In the genomic region with DNA sequence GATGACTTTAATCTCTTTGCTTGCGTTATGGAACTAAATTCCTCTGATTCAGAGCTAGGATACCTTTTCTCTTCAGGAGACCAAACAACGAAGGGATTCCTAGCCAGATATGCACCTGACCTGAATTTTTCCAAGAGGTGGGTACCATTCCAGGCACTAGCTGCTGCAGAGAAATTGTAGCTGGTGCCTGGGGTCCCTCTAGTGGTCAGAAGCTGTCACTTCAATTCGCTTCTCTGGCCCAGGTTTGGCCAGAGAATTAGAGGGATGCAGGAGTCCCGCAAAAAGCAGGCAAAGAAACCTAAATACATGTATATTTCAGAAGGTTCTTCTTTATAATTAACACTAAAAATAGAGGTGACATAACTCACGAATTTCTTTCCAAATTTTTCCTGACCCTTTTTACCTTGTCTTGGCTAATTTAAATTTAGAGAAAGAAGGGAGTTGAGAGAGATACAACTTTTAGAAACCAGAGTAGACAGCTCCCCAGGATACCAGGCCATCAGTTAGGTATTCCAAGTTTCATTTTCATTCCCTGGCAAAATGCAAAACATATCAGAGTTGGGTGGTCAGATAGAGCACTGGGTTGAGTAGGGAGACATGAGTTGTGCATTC, we compare ENCODE assay signal across 8 cellular contexts. TPM values are rescaled to one million over a fixed set of nuclear protein-coding genes. Genes with fewer than 3 reads are reported as not detected.
A peak's percentile ranks its signal among the peaks of the same experiment; 100 is the strongest.
DNase-seq lines count a peak whose midpoint lies in the region; ATAC-seq and TF ChIP-seq lines count a peak whose summit lies in the region.

No MANE protein-coding gene starts in this region.

- no peaks in the 10 kb centered on the region for H3K27me3 ChIP-seq in AG04450 (ENCODE audit: control insufficient read depth, insufficient read depth, low read length)
- peaks cover 2% of the 10 kb centered on the region; the same call in 1 of the 2 replicates for H3K27me3 ChIP-seq in IMR-90 (ENCODE audit: control insufficient read depth, insufficient read depth, low read length)
- peaks cover 15 to 66% of the 10 kb centered on the region in 2 experiments for H3K27me3 ChIP-seq in mesenchymal stem cell (ENCODE audit: control insufficient read depth in 1 of 2, insufficient read depth in 1 of 2, low read length in 2 of 2)
- peaks cover 0 to 10% of the 10 kb centered on the region in 2 donors for H3K27me3 ChIP-seq in tibial nerve

- H3K4me1 ChIP-seq in IMR-90 (ENCODE audit: control insufficient read depth, insufficient read depth, low read length) (no peaks in the 10 kb centered on the region), mesenchymal stem cell (ENCODE audit: control insufficient read depth, insufficient read depth, low read depth, low read length) (no peaks in the 10 kb centered on the region), tibial nerve (peaks cover 0 to 6% (median 0%) of the 10 kb centered on the region in 4 donors)

- no peak overlapping the region for H4K5ac ChIP-seq in IMR-90 (ENCODE audit: low read depth, low read length)

- H2BK5ac ChIP-seq in IMR-90 (ENCODE audit: low read depth, low read length, poor library complexity, severe bottlenecking) (no peak overlapping the region), mesenchymal stem cell (ENCODE audit: low read depth, low read length, poor library complexity, severe bottlenecking) (no peak overlapping the region)

- H2BK15ac ChIP-seq in IMR-90 (ENCODE audit: low read depth, low read length) (no peak overlapping the region), mesenchymal stem cell (ENCODE audit: low read depth, poor library complexity, severe bottlenecking) (no peak overlapping the region)

- no CpG with 5 or more reads among the region's 5 CpGs for WGBS in IMR-90 (ENCODE audit: extremely low coverage in 2 of 2, insufficient read length in 1 of 2), 2 experiments
- 5% methylated on average over 2 of the region's 5 CpGs for WGBS in mesenchymal stem cell
- 2 to 6% methylated on average over 5 of the region's 5 CpGs for WGBS in tibial nerve, 2 donors

- H3K9ac ChIP-seq in IMR-90 (ENCODE audit: low read depth, low read length): no peak overlapping the region
- H3K9ac ChIP-seq in mesenchymal stem cell (ENCODE audit: low read length): no peak overlapping the region

- H3K4ac ChIP-seq in IMR-90 (ENCODE audit: low read depth, low read length) (no peak overlapping the region), mesenchymal stem cell (ENCODE audit: low read depth in 1 of 2, low read length in 2 of 2) (no peak overlapping the region)

- no peak overlapping the region for H2BK120ac ChIP-seq in IMR-90 (ENCODE audit: low read depth, low read length)
- no peak overlapping the region for H2BK120ac ChIP-seq in mesenchymal stem cell (ENCODE audit: low read depth, low read length)

- H2BK20ac ChIP-seq in IMR-90 (ENCODE audit: low read depth, low read length): no peak overlapping the region

- H4K91ac ChIP-seq in IMR-90 (ENCODE audit: insufficient read depth, low read depth, low read length): no peak overlapping the region
- H4K91ac ChIP-seq in mesenchymal stem cell (ENCODE audit: low read length): no peak overlapping the region

- intact Hi-C loops in IMR-90 (cut with micrococcal nuclease): loop anchor here (1.0 to 10.0 kb wide), 5 partner anchors 53 to 801 kb away; no protein-coding TSS in a partner anchor

- no peaks in the 10 kb centered on the region for H3K79me1 ChIP-seq in IMR-90 (ENCODE audit: low read depth in 1 of 2, low read length in 2 of 2)
- no peaks in the 10 kb centered on the region for H3K79me1 ChIP-seq in mesenchymal stem cell (replicated peaks; ENCODE audit: low read length, poor library complexity, severe bottlenecking)

- no peaks in the 10 kb centered on the region for H3K9me3 ChIP-seq in AG04450 (ENCODE audit: control insufficient read depth, insufficient read depth, low read length)
- H3K9me3 ChIP-seq in IMR-90 (ENCODE audit: control insufficient read depth, insufficient read depth, low read length): no peaks in the 10 kb centered on the region
- H3K9me3 ChIP-seq in T-helper 17 cell (ENCODE audit: control insufficient read depth, low read length, poor library complexity, severe bottlenecking): no peaks in the 10 kb centered on the region
- H3K9me3 ChIP-seq in mesenchymal stem cell (ENCODE audit: control insufficient read depth, low read length): no peaks in the 10 kb centered on the region
- no peaks in the 10 kb centered on the region for H3K9me3 ChIP-seq in tibial nerve

- no peak overlapping the region for H4K8ac ChIP-seq in IMR-90 (ENCODE audit: low read depth in 2 of 2, low read length in 2 of 2)
- no peak overlapping the region for H4K8ac ChIP-seq in mesenchymal stem cell (ENCODE audit: low read length)

- POLR2A ChIA-PET in AG04450 (lab: Yijun Ruan, JAX): no interaction called here
- POLR2A ChIA-PET in IMR-90 (lab: Charles Lee; ENCODE audit: unreplicated experiment): no interaction called here

- TF ChIP-seq RAD21 in IMR-90 (IDR thresholded peaks at IDR 0.05; ENCODE audit: low read length): peak; percentile 57

- no peak overlapping the region for H2BK12ac ChIP-seq in mesenchymal stem cell (ENCODE audit: low read length in 2 of 2)

- H2AFZ ChIP-seq in IMR-90 (replicated peaks; ENCODE audit: low read length, poor library complexity) (no peak overlapping the region), mesenchymal stem cell (ENCODE audit: low read depth, low read length) (no peak overlapping the region)

- dilution Hi-C loops in IMR-90 (cut with HindIII; ENCODE audit: low sequenced_read_pairs, unreplicated experiment): no loop called here

- no peak overlapping the region for H3K14ac ChIP-seq in IMR-90 (replicated peaks; ENCODE audit: low read depth, low read length)
- H3K14ac ChIP-seq in mesenchymal stem cell (ENCODE audit: low read length in 2 of 2): no peak overlapping the region

- peak; percentile 87 for ATAC-seq in IMR-90 (ENCODE audit: low read depth)
- peak; percentile 58 for ATAC-seq in T-helper 17 cell

- H3K27ac ChIP-seq in AG04450 (ENCODE audit: low read depth, low read length): no peak overlapping the region
- no peak overlapping the region for H3K27ac ChIP-seq in IMR-90 (ENCODE audit: insufficient read depth, low read length)
- H3K27ac ChIP-seq in mesenchymal stem cell (ENCODE audit: low read length, poor library complexity, severe bottlenecking): no peak overlapping the region
- H3K27ac ChIP-seq in tibial nerve: no peak overlapping the region

- H3K4me2 ChIP-seq in IMR-90 (ENCODE audit: low read depth, low read length) (no peak overlapping the region), mesenchymal stem cell (ENCODE audit: low read length, poor library complexity, severe bottlenecking) (no peak overlapping the region)

- H3K27me3 Mint-ChIP-seq in T-helper 17 cell: peaks cover 79% of the 10 kb centered on the region

- no peaks in the 10 kb centered on the region for H3K36me3 Mint-ChIP-seq in T-helper 17 cell (ENCODE audit: low read depth)

- H3K18ac ChIP-seq in IMR-90 (ENCODE audit: low read depth, low read length): no peak overlapping the region
- no peak overlapping the region for H3K18ac ChIP-seq in mesenchymal stem cell (ENCODE audit: low read depth in 1 of 2, low read length in 2 of 2)

- H2AK5ac ChIP-seq in IMR-90 (ENCODE audit: low read depth, low read length) (no peak overlapping the region), mesenchymal stem cell (ENCODE audit: low read length, severe bottlenecking) (no peak overlapping the region)

- no peak overlapping the region for H3K27ac Mint-ChIP-seq in T-helper 17 cell

- H3K23ac ChIP-seq in IMR-90 (ENCODE audit: low read depth, low read length) (no peak overlapping the region), mesenchymal stem cell (ENCODE audit: low read length in 2 of 2) (no peak overlapping the region)

- peak; percentile 95 for TF ChIP-seq CTCF in AG04450 (IDR thresholded peaks at IDR 0.05; ENCODE audit: low read depth, low read length)
- TF ChIP-seq CTCF in GM12865 (IDR thresholded peaks at IDR 0.05; ENCODE audit: insufficient read depth, low read depth, low read length, missing control alignments): peak; percentile 91
- peak; percentile 74 for TF ChIP-seq CTCF in IMR-90 (conservative IDR thresholded peaks at IDR 0.05; ENCODE audit: low read depth, low read length)
- TF ChIP-seq CTCF in tibial nerve (IDR thresholded peaks at IDR 0.05): peak; percentile 72 to 93 (median 84)

- no peaks in the 10 kb centered on the region for H3K36me3 ChIP-seq in IMR-90 (ENCODE audit: control insufficient read depth, insufficient read depth, low read length)
- no peaks in the 10 kb centered on the region for H3K36me3 ChIP-seq in mesenchymal stem cell (ENCODE audit: control insufficient read depth in 1 of 2, insufficient read depth in 2 of 2, low read depth in 1 of 2, low read length in 2 of 2)
- no peaks in the 10 kb centered on the region for H3K36me3 ChIP-seq in tibial nerve

- DNase-seq in AG04450 (ENCODE audit: low read depth, low spot score) (no peak), GM12865 (ENCODE audit: low read depth) (peak; percentile 48), IMR-90 (peak; percentile 28), T-helper 17 cell (peak in 1 of 3 donors; percentile 9), cerebellum (ENCODE audit: low spot score) (peak; percentile 78), mesenchymal stem cell (peak; percentile 36), tibial nerve (ENCODE audit: low spot score in 2 of 2) (peak in 1 of 2 donors; percentile 41)
- DNase-seq in activated CD4-positive, CD25-positive, alpha-beta regulatory T cell (lab: John Stamatoyannopoulos, UW): no peak

- BruUV-seq in IMR-90 (replicated peaks; lab: Mats Ljungman, UMichigan): no TSS peak

- H3K4me3 ChIP-seq in AG04450 (ENCODE audit: low read depth, low read length) (no peak overlapping the region), GM12865 (ENCODE audit: low read depth, low read length) (no peak overlapping the region), IMR-90 (ENCODE audit: insufficient read depth, low read depth, low read length) (no peak overlapping the region), mesenchymal stem cell (ENCODE audit: insufficient read depth in 1 of 2, low read depth in 1 of 2, low read length in 2 of 2) (no peak overlapping the region), tibial nerve (no peak overlapping the region)

- CTCF ChIA-PET in AG04450 (lab: Charles Lee): interaction anchor here (0.6 to 5.4 kb wide), 29 partner anchors 8 to 991 kb away, joined by 3 to 68 read pairs (median 4); no protein-coding TSS in a partner anchor
- CTCF ChIA-PET in IMR-90 (lab: Yijun Ruan, JAX): interaction anchor here (0.7 to 2.1 kb wide), 9 partner anchors 9 to 793 kb away, joined by 3 to 13 read pairs (median 4); no protein-coding TSS in a partner anchor

- peaks cover 2% of the 10 kb centered on the region for H3K4me1 Mint-ChIP-seq in T-helper 17 cell

- no peak overlapping the region for H3K56ac ChIP-seq in IMR-90 (ENCODE audit: extremely low read depth, insufficient read depth, low read length)

- no peaks in the 10 kb centered on the region for H4K20me1 ChIP-seq in IMR-90 (ENCODE audit: insufficient read depth, low read length)

- in situ Hi-C loops in IMR-90 (cut with MboI; ENCODE audit: low sequenced_read_pairs): loop anchor here (25.0 kb wide), 1 partner anchor 673 kb away; no protein-coding TSS in a partner anchor

- no peak for TF ChIP-seq EP300 in tibial nerve (IDR thresholded peaks at IDR 0.05)

- H3K4me3 Mint-ChIP-seq in T-helper 17 cell: no peak overlapping the region

- no peak overlapping the region for H2AK9ac ChIP-seq in IMR-90 (replicated peaks; ENCODE audit: low read depth, low read length, poor library complexity)

- no peaks in the 10 kb centered on the region for H3K9me1 ChIP-seq in IMR-90 (ENCODE audit: insufficient read depth, low read length)

- no peak for TF ChIP-seq POLR2A in IMR-90 (IDR thresholded peaks at IDR 0.05; ENCODE audit: low read depth, low read length)
- TF ChIP-seq POLR2A in tibial nerve (IDR thresholded peaks at IDR 0.05): no peak

RNA-seq across cellular contexts. Expression of a gene that starts 9.6 kb away (rescaled TPM):
- polyA plus RNA-seq in AG04450 (2011; rRNA removed): not detected in 2 replicates
- not detected in 2 replicates for polyA minus RNA-seq in AG04450 (2011; rRNA and poly(A)+ RNA removed)
- total RNA-seq in IMR-90 (2012; rRNA removed): not detected in 2 replicates
- not detected in 2 replicates for polyA plus RNA-seq in IMR-90 (2012; rRNA removed)
- not detected in 2 replicates for polyA plus RNA-seq in IMR-90 (2012; cell fraction: cytosol; rRNA removed)
- not detected in 2 replicates for polyA plus RNA-seq in IMR-90 (2012; cell fraction: nucleus; rRNA removed; ENCODE audit: low replicate concordance)
- not detected for total RNA-seq in T-helper 17 cell
- total RNA-seq in cerebellum: 4.2 TPM
- polyA plus RNA-seq in mesenchymal stem cell (2013, experiment 1 of 2): not detected
- not detected for polyA plus RNA-seq in mesenchymal stem cell (2013, experiment 2 of 2)
- total RNA-seq in tibial nerve: 100 to 1,000 TPM; 128 to 363 (median 212) TPM

RNA-seq across cellular contexts. Expression of a gene that starts 42.8 kb away (rescaled TPM):
- polyA plus RNA-seq in AG04450 (2011; rRNA removed): 0.01 TPM in 1 of 2 replicates, not detected in the other
- not detected in 2 replicates for polyA minus RNA-seq in AG04450 (2011; rRNA and poly(A)+ RNA removed)
- total RNA-seq in IMR-90 (2012; rRNA removed): not detected in 2 replicates
- polyA plus RNA-seq in IMR-90 (2012; rRNA removed): not detected in 2 replicates
- polyA plus RNA-seq in IMR-90 (2012; cell fraction: cytosol; rRNA removed): 0.01 TPM in 1 of 2 replicates, not detected in the other
- polyA plus RNA-seq in IMR-90 (2012; cell fraction: nucleus; rRNA removed; ENCODE audit: low replicate concordance): not detected in 2 replicates
- total RNA-seq in T-helper 17 cell: not detected
- 100 TPM for total RNA-seq in cerebellum
- polyA plus RNA-seq in mesenchymal stem cell (2013, experiment 1 of 2): not detected
- polyA plus RNA-seq in mesenchymal stem cell (2013, experiment 2 of 2): not detected
- total RNA-seq in tibial nerve: 10 to 100 TPM; 56.1 to 99.2 (median 85.9) TPM

Comparison
In these comparisons a context has a peak if more than half of its experiments do, and no peak if none do; other contexts are left out.
1. DNase-seq: peak in GM12865 (single experiment), IMR-90 (single experiment), cerebellum (single experiment) and mesenchymal stem cell (single experiment); none in AG04450 (single experiment) and activated CD4-positive, CD25-positive, alpha-beta regulatory T cell (0 of 4).
2. RNA of a gene that starts 9.6 kb away (total RNA-seq): 128 to 363 TPM in tibial nerve; 4.2 TPM in cerebellum (single experiment), not detected in IMR-90 and not detected in T-helper 17 cell; every median in the first group is over 10 times any median in the second.
3. RNA of a gene that starts 42.8 kb away (total RNA-seq): 100 TPM in cerebellum (single experiment) and 56.1 to 99.2 TPM in tibial nerve; not detected in IMR-90 and not detected in T-helper 17 cell; every median in the first group is over 10 times any median in the second.
4. Peak in every context shown above with its lines, with median percentiles within 50 percentile points of each other: CTCF ChIP-seq.